9 cellular contexts compared by ENCODE assay signal in the genomic region with DNA sequence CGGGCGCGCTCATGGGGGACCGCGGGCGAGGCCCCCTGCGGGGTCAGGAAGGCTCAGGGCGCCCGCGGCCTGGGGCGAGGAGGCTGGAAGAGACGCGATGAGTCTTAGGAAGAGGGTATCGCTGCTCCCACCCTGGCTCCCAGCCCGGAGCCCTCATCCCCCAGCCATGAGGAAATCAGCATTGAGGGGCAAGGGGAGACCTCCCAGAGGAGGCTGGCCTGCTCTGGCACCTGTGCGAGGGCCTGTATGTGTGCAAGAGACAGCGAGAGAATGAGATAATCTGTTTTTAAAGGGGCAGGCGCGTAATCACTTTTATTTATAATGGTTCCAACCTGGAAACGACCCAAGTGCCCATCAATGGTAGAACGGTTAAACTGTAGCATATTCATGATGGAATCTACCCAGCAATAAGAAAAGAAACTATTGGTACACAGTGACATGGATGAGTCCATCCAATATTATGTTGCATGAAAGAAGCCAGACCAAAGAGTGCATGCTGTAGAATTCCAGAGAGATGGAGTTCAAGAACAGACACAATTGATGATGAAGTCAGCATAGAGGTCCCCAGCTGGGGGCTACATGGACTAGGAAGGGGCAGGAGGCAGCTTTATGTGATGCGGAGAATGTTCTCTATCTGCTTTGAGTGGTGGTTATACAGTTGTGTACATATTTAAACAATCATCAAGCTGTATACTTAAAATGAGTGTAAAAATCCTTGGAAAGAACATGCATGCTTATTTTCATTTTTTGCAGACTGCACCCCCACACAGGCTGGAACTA. TPM values are rescaled to one million over a fixed set of nuclear protein-coding genes. Genes with fewer than 3 reads are reported as not detected.
DNase-seq lines count a peak whose midpoint lies in the region; ATAC-seq, FAIRE-seq and TF ChIP-seq lines count a peak whose summit lies in the region.
"Had no signal": no experiment of that assay in that cellular context is flagged by ENCODE, and none has a peak within 500 bp of the region (broad histone marks: within the 10 kb centered on the region; RNA-seq: fewer than 3 reads in every experiment).

No MANE protein-coding gene starts in this region.

- H3K18ac ChIP-seq in mesenchymal stem cell (ENCODE audit: low read depth in 1 of 2, low read length in 2 of 2), result no peak overlapping the region

- DNase-seq in COLO668 (lab: John Stamatoyannopoulos, UW; ENCODE audit: unreplicated experiment), result peak; percentile 41
- no peak for DNase-seq in H7
- no peak for DNase-seq in activated T-cell treated with anti-CD3 and anti-CD28 coated beads, Interleukin-2, amount 50 U/mL, for 72 hours
- no peak for DNase-seq in mesenchymal stem cell
- no peak for DNase-seq in stimulated activated CD4-positive, alpha-beta T cell treated with anti-CD3 and anti-CD28 coated beads, Interleukin-2, amount 100 ng/mL, for 24 hours
- DNase-seq in cortex of kidney (lab: John Stamatoyannopoulos, UW), result no peak
- no peak for DNase-seq in D721Med (ENCODE audit: insufficient read length, low spot score)

- no peak overlapping the region for H2BK15ac ChIP-seq in mesenchymal stem cell (ENCODE audit: low read depth, poor library complexity, severe bottlenecking)

- H3K36me3 Mint-ChIP-seq in activated T-cell treated with anti-CD3 and anti-CD28 coated beads, Interleukin-2, amount 50 U/mL, for 72 hours (ENCODE audit: insufficient read depth in 2 of 2), result peaks cover 2 to 6% of the 10 kb centered on the region in 2 donors

- H3K4me2 ChIP-seq in mesenchymal stem cell (ENCODE audit: low read length, poor library complexity, severe bottlenecking), result peak overlapping the region; percentile 62

- no peak overlapping the region for H3K27ac ChIP-seq in mesenchymal stem cell (ENCODE audit: low read length, poor library complexity, severe bottlenecking)
- H3K27ac ChIP-seq: tibial artery had no signal

- H3K9me3 ChIP-seq in mesenchymal stem cell (ENCODE audit: control insufficient read depth, low read length), result no peaks in the 10 kb centered on the region

- H3K79me1 ChIP-seq in mesenchymal stem cell (replicated peaks; ENCODE audit: low read length, poor library complexity, severe bottlenecking), result no peaks in the 10 kb centered on the region

- H3K4me3 ChIP-seq in H7 (ENCODE audit: insufficient read depth, low read depth, low read length) (peak overlapping the region; percentile 59), mesenchymal stem cell (ENCODE audit: insufficient read depth in 1 of 2, low read depth in 1 of 2, low read length in 2 of 2) (no peak overlapping the region)

- H3K27ac Mint-ChIP-seq in activated T-cell treated with anti-CD3 and anti-CD28 coated beads, Interleukin-2, amount 50 U/mL, for 72 hours, result no peak overlapping the region

- H3K23ac ChIP-seq in mesenchymal stem cell (ENCODE audit: low read length in 2 of 2), result no peak overlapping the region

- no peak overlapping the region for H2BK120ac ChIP-seq in mesenchymal stem cell (ENCODE audit: low read depth, low read length)

- no peak overlapping the region for H2AFZ ChIP-seq in mesenchymal stem cell (ENCODE audit: low read depth, low read length)

- no peak for ATAC-seq in activated T-cell treated with anti-CD3 and anti-CD28 coated beads, Interleukin-2, amount 50 U/mL, for 72 hours (replicated peaks in 1 of 2)
- no peak for ATAC-seq in GM21367 (IDR thresholded peaks at IDR 0.05; ENCODE audit: unreplicated experiment)

- no peak overlapping the region for H3K4ac ChIP-seq in mesenchymal stem cell (ENCODE audit: low read depth in 1 of 2, low read length in 2 of 2)

- peaks cover 35% of the 10 kb centered on the region for H3K27me3 ChIP-seq in H7 (ENCODE audit: control insufficient read depth, insufficient read depth, low read length)
- peaks cover 49 to 60% of the 10 kb centered on the region in 2 experiments for H3K27me3 ChIP-seq in mesenchymal stem cell (ENCODE audit: control insufficient read depth in 1 of 2, insufficient read depth in 1 of 2, low read length in 2 of 2)

- WGBS in mesenchymal stem cell, result 24% methylated on average over 20 of the region's 22 CpGs

- peak overlapping the region; percentile 68 to 84 for H3K4me3 Mint-ChIP-seq in activated T-cell treated with anti-CD3 and anti-CD28 coated beads, Interleukin-2, amount 50 U/mL, for 72 hours

- peaks cover 19% of the 10 kb centered on the region for H3K4me1 ChIP-seq in mesenchymal stem cell (ENCODE audit: control insufficient read depth, insufficient read depth, low read depth, low read length)

- TF ChIP-seq CTCF in D721Med (IDR thresholded peaks at IDR 0.05; ENCODE audit: insufficient read depth, missing control alignments), result no peak

- no peak overlapping the region for H2AK5ac ChIP-seq in mesenchymal stem cell (ENCODE audit: low read length, severe bottlenecking)

- peaks cover 26% of the 10 kb centered on the region for H3K4me1 Mint-ChIP-seq in activated T-cell treated with anti-CD3 and anti-CD28 coated beads, Interleukin-2, amount 50 U/mL, for 72 hours (ENCODE audit: low read depth)

- no peak overlapping the region for H3K9ac ChIP-seq in mesenchymal stem cell (ENCODE audit: low read length)

- H3K27me3 Mint-ChIP-seq in activated T-cell treated with anti-CD3 and anti-CD28 coated beads, Interleukin-2, amount 50 U/mL, for 72 hours (ENCODE audit: low read depth), result no peaks in the 10 kb centered on the region

- H4K8ac ChIP-seq in mesenchymal stem cell (ENCODE audit: low read length), result no peak overlapping the region

- H4K91ac ChIP-seq in mesenchymal stem cell (ENCODE audit: low read length), result no peak overlapping the region

- H3K36me3 ChIP-seq in H7 (replicated peaks; ENCODE audit: control insufficient read depth, insufficient read depth, low read length) (no peaks in the 10 kb centered on the region), mesenchymal stem cell (ENCODE audit: control insufficient read depth in 1 of 2, insufficient read depth in 2 of 2, low read depth in 1 of 2, low read length in 2 of 2) (peaks cover 0 to 7% of the 10 kb centered on the region in 2 experiments)
- H3K36me3 ChIP-seq: tibial artery had no signal

- H2BK5ac ChIP-seq in mesenchymal stem cell (ENCODE audit: low read depth, low read length, poor library complexity, severe bottlenecking), result no peak overlapping the region

- no peak overlapping the region for H3K14ac ChIP-seq in mesenchymal stem cell (ENCODE audit: low read length in 2 of 2)

- no peaks in the 10 kb centered on the region for H3K9me3 Mint-ChIP-seq in activated T-cell treated with anti-CD3 and anti-CD28 coated beads, Interleukin-2, amount 50 U/mL, for 72 hours

- H2BK12ac ChIP-seq in mesenchymal stem cell (ENCODE audit: low read length in 2 of 2), result no peak overlapping the region

- FAIRE-seq in D721Med (lab: Jason Lieb, UNC), result no peak

RNA-seq across cellular contexts. Expression of gene FBXO41, which starts 14.4 kb away (rescaled TPM):
- total RNA-seq in H7 (2014; rRNA removed; shearing (Covaris generic)), result 2.3 and 3.7 TPM in 2 replicates
- total RNA-seq in activated T-cell treated with anti-CD3 and anti-CD28 coated beads, Interleukin-2, amount 50 U/mL, for 72 hours, result 10 to 100 TPM; 19.8 to 22.9 TPM
- polyA plus RNA-seq in mesenchymal stem cell (2013, experiment 1 of 2), result 1.3 TPM
- 1.3 TPM for polyA plus RNA-seq in mesenchymal stem cell (2013, experiment 2 of 2)

RNA-seq across cellular contexts. Expression of gene EGR4, which starts 23.5 kb away (rescaled TPM):
- total RNA-seq in H7 (2014; rRNA removed; shearing (Covaris generic)), result 0.04 TPM in 1 of 2 replicates, not detected in the other
- 1 to 10 TPM; 1.6 to 2.1 TPM for total RNA-seq in activated T-cell treated with anti-CD3 and anti-CD28 coated beads, Interleukin-2, amount 50 U/mL, for 72 hours
- not detected for polyA plus RNA-seq in mesenchymal stem cell (2013, experiment 1 of 2)
- 0.01 TPM for polyA plus RNA-seq in mesenchymal stem cell (2013, experiment 2 of 2)

RNA-seq across cellular contexts. Expression of gene CCT7, which starts 35.8 kb away (rescaled TPM):
- total RNA-seq in H7 (2014; rRNA removed; shearing (Covaris generic)), result 474 and 529 TPM in 2 replicates
- 100 to 1,000 TPM; 305 to 384 TPM for total RNA-seq in activated T-cell treated with anti-CD3 and anti-CD28 coated beads, Interleukin-2, amount 50 U/mL, for 72 hours
- 270 TPM for polyA plus RNA-seq in mesenchymal stem cell (2013, experiment 1 of 2)
- polyA plus RNA-seq in mesenchymal stem cell (2013, experiment 2 of 2), result 269 TPM

RNA-seq across cellular contexts. Expression of gene PRADC1, which starts 36.8 kb away (rescaled TPM):
- total RNA-seq in H7 (2014; rRNA removed; shearing (Covaris generic)), result 17.7 and 19.6 TPM in 2 replicates
- 10 to 100 TPM; 15.0 to 17.3 TPM for total RNA-seq in activated T-cell treated with anti-CD3 and anti-CD28 coated beads, Interleukin-2, amount 50 U/mL, for 72 hours
- polyA plus RNA-seq in mesenchymal stem cell (2013, experiment 1 of 2), result 19.4 TPM
- 20.4 TPM for polyA plus RNA-seq in mesenchymal stem cell (2013, experiment 2 of 2)

RNA-seq across cellular contexts. Expression of gene SMYD5, which starts 55.8 kb away (rescaled TPM):
- 51.3 and 59.7 TPM in 2 replicates for total RNA-seq in H7 (2014; rRNA removed; shearing (Covaris generic))
- total RNA-seq in activated T-cell treated with anti-CD3 and anti-CD28 coated beads, Interleukin-2, amount 50 U/mL, for 72 hours, result 10 to 100 TPM; 32.5 to 35.4 TPM
- polyA plus RNA-seq in mesenchymal stem cell (2013, experiment 1 of 2), result 10.1 TPM
- 11.1 TPM for polyA plus RNA-seq in mesenchymal stem cell (2013, experiment 2 of 2)
